In genomic region chr14:90743826-90744225, GRCh38 we compare ENCODE assay signal across 22 cellular contexts.
DNase-seq lines count a peak whose midpoint lies in the region; ATAC-seq and TF ChIP-seq lines count a peak whose summit lies in the region.
"Had no signal": no experiment of that assay in that cellular context is flagged by ENCODE, and none has a peak within 500 bp of the region (broad histone marks: within the 10 kb centered on the region; RNA-seq: fewer than 3 reads in every experiment).

No MANE protein-coding gene starts in this region.

- H3K4me2 ChIP-seq in smooth muscle cell, result no peak overlapping the region
- H3K4me2 ChIP-seq: BLaER1, GM23338 had no signal

- no peaks in the 10 kb centered on the region for H3K79me2 ChIP-seq in smooth muscle cell (ENCODE audit: low read depth)

- WGBS in heart right ventricle, 2 donors, result 89% methylated on average over 10 of the region's 10 CpGs
- 74 to 80% methylated on average over 1 to 8 of the region's 10 CpGs for WGBS in gastroesophageal sphincter (ENCODE audit: low coverage in 1 of 2), 2 donors
- 92 to 95% methylated on average over 10 of the region's 10 CpGs for WGBS in sigmoid colon, 2 donors
- WGBS in smooth muscle cell (ENCODE audit: low lambda C conversion rate), result 94% methylated on average over 10 of the region's 10 CpGs

- H3K36me3 ChIP-seq in heart right ventricle (peaks cover 0 to 10% (median 0%) of the 10 kb centered on the region in 9 donors), gastroesophageal sphincter (peaks cover 0 to 7% of the 10 kb centered on the region in 2 donors), sigmoid colon (no peaks in the 10 kb centered on the region), tibial artery (no peaks in the 10 kb centered on the region), smooth muscle cell (ENCODE audit: low read depth) (peaks cover 1% of the 10 kb centered on the region)

- TF ChIP-seq CTCF in heart right ventricle (IDR thresholded peaks at IDR 0.05), result no peak
- no peak for TF ChIP-seq CTCF in gastroesophageal sphincter (IDR thresholded peaks at IDR 0.05)
- no peak for TF ChIP-seq CTCF in sigmoid colon (IDR thresholded peaks at IDR 0.05)
- TF ChIP-seq CTCF in tibial artery (IDR thresholded peaks at IDR 0.05), result no peak
- TF ChIP-seq CTCF in smooth muscle cell (IDR thresholded peaks at IDR 0.05; ENCODE audit: borderline replicate concordance, insufficient read depth, poor library complexity, severe bottlenecking), result no peak

- ATAC-seq in heart right ventricle (no peak), left ventricle myocardium superior (no peak), gastroesophageal sphincter (no peak), HG02623 (IDR thresholded peaks at IDR 0.05; ENCODE audit: unreplicated experiment) (no peak)
- ATAC-seq: CD8-positive, alpha-beta T cell; GM12878; GM23338 had no signal

- H3K27me3 ChIP-seq in heart right ventricle, result no peaks in the 10 kb centered on the region
- H3K27me3 ChIP-seq in gastroesophageal sphincter, result no peaks in the 10 kb centered on the region
- no peaks in the 10 kb centered on the region for H3K27me3 ChIP-seq in sigmoid colon
- H3K27me3 ChIP-seq in tibial artery, result no peaks in the 10 kb centered on the region
- H3K27me3 ChIP-seq in smooth muscle cell (ENCODE audit: low read depth), result no peaks in the 10 kb centered on the region
- H3K27me3 ChIP-seq: BLaER1 had no signal

- no peak for DNase-seq in heart right ventricle
- no peak for DNase-seq in left ventricle myocardium superior
- DNase-seq in sigmoid colon, result no peak
- DNase-seq in tibial artery, result no peak
- no peak for DNase-seq in smooth muscle cell (lab: John Stamatoyannopoulos, UW; ENCODE audit: unreplicated experiment)
- DNase-seq in NK-92 treated with Interleukin-12 subunit alpha and Interleukin-12 subunit beta, amount 100 ng/mL, for 24 hours (lab: John Stamatoyannopoulos, UW), result no peak
- DNase-seq: 8988T; CD8-positive, alpha-beta T cell; DND-41; KBM-7; MV-4-11; NCI-H1417; NCI-H1930; NCI-H2171; NCI-H446; NCI-H748 treated with DMSO at 0.1 percent for 48 hours; RPMI8226 had no signal

- no peaks in the 10 kb centered on the region for H3F3A ChIP-seq in smooth muscle cell (ENCODE audit: low read depth)

- TF ChIP-seq EP300 in gastroesophageal sphincter (IDR thresholded peaks at IDR 0.05), result no peak
- no peak for TF ChIP-seq EP300 in sigmoid colon (IDR thresholded peaks at IDR 0.05)

- H3K4me3 ChIP-seq in heart right ventricle, result no peak overlapping the region
- H3K4me3 ChIP-seq in gastroesophageal sphincter, result no peak overlapping the region
- no peak overlapping the region for H3K4me3 ChIP-seq in sigmoid colon
- no peak overlapping the region for H3K4me3 ChIP-seq in tibial artery
- H3K4me3 ChIP-seq in smooth muscle cell, result no peak overlapping the region
- H3K4me3 ChIP-seq: BLaER1, GM12878, GM23338 had no signal

- H3K9me3 ChIP-seq in heart right ventricle (peaks cover 0 to 17% (median 9%) of the 10 kb centered on the region in 11 donors), gastroesophageal sphincter (no peaks in the 10 kb centered on the region), sigmoid colon (no peaks in the 10 kb centered on the region), tibial artery (peaks cover 0 to 4% (median 0%) of the 10 kb centered on the region in 3 donors), smooth muscle cell (replicated peaks; ENCODE audit: low read depth) (peaks cover under 1% of the 10 kb centered on the region)

- intact Hi-C loops in heart right ventricle (cut with DNase I), result no loop called here
- intact Hi-C loops in left ventricle myocardium superior (cut with micrococcal nuclease), result no loop called here
- intact Hi-C loops in sigmoid colon (cut with DNase I), result no loop called here
- intact Hi-C loops in tibial artery (cut with DNase I; ENCODE audit: low total_unique reads), result no loop called here

- no peak for TF ChIP-seq POLR2A in gastroesophageal sphincter (IDR thresholded peaks at IDR 0.05)
- no peak for TF ChIP-seq POLR2A in sigmoid colon (IDR thresholded peaks at IDR 0.05)

- H3K9ac ChIP-seq in smooth muscle cell (ENCODE audit: low read depth), result no peak overlapping the region
- H3K9ac ChIP-seq: BLaER1 had no signal

- H3K27ac ChIP-seq in heart right ventricle (peak overlapping the region in 8 of 10 donors; percentile 11 to 73 (median 41)), gastroesophageal sphincter (peak overlapping the region; percentile 2 to 65 (median 44)), sigmoid colon (peak overlapping the region; percentile 51 to 69 (median 65)), tibial artery (peak overlapping the region; percentile 38 to 49), smooth muscle cell (ENCODE audit: low read depth) (no peak overlapping the region)
- H3K27ac ChIP-seq: BLaER1 had no signal

- H4K20me1 ChIP-seq in smooth muscle cell (ENCODE audit: low read depth), result no peaks in the 10 kb centered on the region
- H4K20me1 ChIP-seq: BLaER1 had no signal

- H3K4me1 ChIP-seq in heart right ventricle (peaks cover 8 to 37% (median 28%) of the 10 kb centered on the region in 9 donors), gastroesophageal sphincter (peaks cover 4 to 37% (median 8%) of the 10 kb centered on the region in 3 donors), sigmoid colon (peaks cover 0 to 28% (median 26%) of the 10 kb centered on the region in 4 donors), tibial artery (peaks cover 0 to 22% (median 8%) of the 10 kb centered on the region in 4 donors), smooth muscle cell (ENCODE audit: low read depth) (no peaks in the 10 kb centered on the region)
- H3K4me1 ChIP-seq: BLaER1 had no signal

- H2AFZ ChIP-seq in smooth muscle cell (ENCODE audit: low read depth), result no peak overlapping the region
- H2AFZ ChIP-seq: GM23338 had no signal
